In the genomic region with DNA sequence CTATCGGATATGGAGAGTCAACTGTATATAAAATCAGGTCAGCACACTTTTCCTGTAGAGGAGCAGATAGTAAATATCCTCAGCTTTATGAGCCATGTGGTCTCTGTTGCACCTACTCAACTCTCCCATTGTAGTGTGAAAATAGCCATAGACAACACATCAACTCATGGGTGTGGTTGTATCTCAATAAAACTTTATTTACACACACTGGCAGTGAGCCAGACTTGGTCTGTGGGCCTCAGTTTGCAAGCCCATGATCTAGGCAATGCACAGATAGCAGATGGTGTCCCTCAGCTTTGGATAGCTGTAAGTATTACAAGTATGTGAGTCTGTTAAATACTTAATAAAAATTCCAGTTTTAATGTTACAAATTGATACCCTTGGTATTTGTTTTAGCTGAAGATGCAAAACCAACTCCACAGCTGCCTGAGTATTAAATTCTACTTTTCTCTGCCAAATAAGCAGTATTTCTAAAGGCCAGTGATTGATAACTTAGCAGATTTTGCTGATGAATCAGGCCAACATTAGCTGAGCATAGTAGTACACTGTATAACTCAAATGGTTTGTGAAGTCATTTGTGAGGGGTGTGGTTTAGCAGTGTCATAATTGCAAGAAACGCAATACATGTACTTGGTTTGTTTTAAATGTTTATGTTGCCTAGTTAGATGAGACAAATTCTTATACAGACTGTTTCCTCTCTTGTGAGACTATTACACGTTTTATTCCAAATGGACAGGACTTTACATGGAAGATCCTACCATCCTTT, we compare ENCODE assay signal across 22 cellular contexts.
DNase-seq lines count a peak whose midpoint lies in the region; ATAC-seq, FAIRE-seq and TF ChIP-seq lines count a peak whose summit lies in the region.
"Had no signal": no experiment of that assay in that cellular context is flagged by ENCODE, and none has a peak within 500 bp of the region (broad histone marks: within the 10 kb centered on the region; RNA-seq: fewer than 3 reads in every experiment).

No MANE protein-coding gene starts in this region.

- BruUV-seq in PC-3 (replicated peaks; lab: Mats Ljungman, UMichigan), result no TSS peak
- BruUV-seq in K562 (replicated peaks; lab: Mats Ljungman, UMichigan), result no TSS peak

- no peak for TF ChIP-seq EP300 in K562 (IDR thresholded peaks at IDR 0.05; ENCODE audit: low read length)

- intact Hi-C loops in PC-3 (cut with micrococcal nuclease), result loop anchor here (10.0 kb wide), 1 partner anchor 214 kb away; the partner anchor contains the start of gene TBL1X
- intact Hi-C loops in K562 (cut with micrococcal nuclease), result no loop called here

- POLR2A ChIA-PET in PC-3 (lab: Charles Lee; ENCODE audit: unreplicated experiment) (no interaction called here), K562 (lab: Yijun Ruan, JAX) (no interaction called here)

- H3K4me1 ChIP-seq in PC-3 (ENCODE audit: insufficient read depth, low read length) (peaks cover 9% of the 10 kb centered on the region; the same call in 1 of the 2 replicates), K562 (replicated peaks in 1 of 2; ENCODE audit: control insufficient read depth in 2 of 2, insufficient read depth in 2 of 2, low read length in 2 of 2) (no peaks in the 10 kb centered on the region), osteoblast (ENCODE audit: insufficient read depth, low read length) (no peaks in the 10 kb centered on the region)
- H3K4me1 ChIP-seq: BLaER1, lower lobe of right lung had no signal

- in situ Hi-C loops in K562 (cut with MboI), result no loop called here

- peak overlapping the region; percentile 92 for H3K27ac Mint-ChIP-seq in T-helper 1 cell treated with Interleukin-12 subunit alpha and Interleukin-12 subunit beta and Interleukin-4 antibody, amounts not matched to agents 30 μg/mL and 1 μg/mL, for 36 hours
- peak overlapping the region; percentile 65 to 83 for H3K27ac Mint-ChIP-seq in natural killer cell treated with Interleukin-12 subunit alpha and Interleukin-12 subunit beta and Interleukin-15 and Interleukin-18, amount 100 ng/mL, for 72 hours

- no peaks in the 10 kb centered on the region for H3K27me3 ChIP-seq in PC-3 (ENCODE audit: low read length)
- H3K27me3 ChIP-seq in K562 (ENCODE audit: control insufficient read depth in 2 of 2, insufficient read depth in 2 of 2, low read length in 2 of 2), result no peaks in the 10 kb centered on the region
- no peaks in the 10 kb centered on the region for H3K27me3 ChIP-seq in osteoblast (ENCODE audit: insufficient read depth, low read length)
- H3K27me3 ChIP-seq: BLaER1, hepatocyte, stomach had no signal

- no peak overlapping the region for H3K4me3 ChIP-seq in PC-3 (ENCODE audit: low read length)
- H3K4me3 ChIP-seq in K562, result no peak overlapping the region
- no peak overlapping the region for H3K4me3 ChIP-seq in osteoblast (ENCODE audit: insufficient read depth, low read length)
- H3K4me3 ChIP-seq: BLaER1, hepatocyte, lower lobe of right lung, stomach had no signal

- DNase-seq in T-helper 1 cell, result no peak
- no peak for DNase-seq in PC-3
- no peak for DNase-seq in K562 (ENCODE audit: extremely low read depth in 1 of 4, low spot score in 3 of 4)
- no peak for DNase-seq in natural killer cell treated with Interleukin-12 subunit alpha and Interleukin-12 subunit beta and Interleukin-15 and Interleukin-18, amount 100 ng/mL, for 72 hours (ENCODE audit: low spot score)
- no peak for DNase-seq in osteoblast (ENCODE audit: insufficient read length, low spot score, missing footprints)
- DNase-seq in Kasumi-1 (lab: John Stamatoyannopoulos, UW), result no peak
- DNase-seq in NCI-H2107 treated with DMSO at 0.1 percent for 48 hours (lab: John Stamatoyannopoulos, UW; ENCODE audit: unreplicated experiment), result no peak
- DNase-seq: 8988T, Calu3, EL, lower lobe of right lung, NCI-H1105, NCI-H2107, NCI-H524, SHP77 treated with DMSO at 0.1 percent for 48 hours, stomach had no signal

- WGBS in K562 (ENCODE audit: insufficient coverage, low coverage, missing lambda C conversion rate), result 90% methylated on average over 3 of the region's 3 CpGs

- no peaks in the 10 kb centered on the region for H3K9me1 ChIP-seq in K562 (ENCODE audit: control insufficient read depth, insufficient read depth, low read length)

- no peaks in the 10 kb centered on the region for H3K27me3 Mint-ChIP-seq in T-helper 1 cell treated with Interleukin-12 subunit alpha and Interleukin-12 subunit beta and Interleukin-4 antibody, amounts not matched to agents 30 μg/mL and 1 μg/mL, for 36 hours (ENCODE audit: low read depth)
- no peaks in the 10 kb centered on the region for H3K27me3 Mint-ChIP-seq in natural killer cell treated with Interleukin-12 subunit alpha and Interleukin-12 subunit beta and Interleukin-15 and Interleukin-18, amount 100 ng/mL, for 72 hours
- H3K27me3 Mint-ChIP-seq: type B pancreatic cell had no signal

- peaks cover 19% of the 10 kb centered on the region for H3K4me1 Mint-ChIP-seq in T-helper 1 cell treated with Interleukin-12 subunit alpha and Interleukin-12 subunit beta and Interleukin-4 antibody, amounts not matched to agents 30 μg/mL and 1 μg/mL, for 36 hours (ENCODE audit: low read depth)
- H3K4me1 Mint-ChIP-seq in natural killer cell treated with Interleukin-12 subunit alpha and Interleukin-12 subunit beta and Interleukin-15 and Interleukin-18, amount 100 ng/mL, for 72 hours (ENCODE audit: low read depth in 2 of 2), result peaks cover 18 to 29% of the 10 kb centered on the region in 2 donors

- H3K4me2 ChIP-seq in PC-3 (ENCODE audit: low read length), result 0 out of 2 replicates have a peak overlapping the region, but pooled peaks have one; percentile 48
- H3K4me2 ChIP-seq in K562 (ENCODE audit: insufficient read depth, low read length), result no peak overlapping the region
- no peak overlapping the region for H3K4me2 ChIP-seq in osteoblast (ENCODE audit: insufficient read depth, low read length)
- H3K4me2 ChIP-seq: BLaER1, hepatocyte had no signal

- no peak for FAIRE-seq in K562 (lab: Jason Lieb, UNC)
- FAIRE-seq: endometrium, islet of Langerhans had no signal

- H2AFZ ChIP-seq in PC-3 (ENCODE audit: low read length) (no peak overlapping the region), K562 (ENCODE audit: low read depth, low read length) (no peak overlapping the region), osteoblast (ENCODE audit: low read length) (no peak overlapping the region)
- H2AFZ ChIP-seq: hepatocyte had no signal

- H3K36me3 ChIP-seq in PC-3 (ENCODE audit: low read depth, low read length) (no peaks in the 10 kb centered on the region; the same call in 1 of the 2 replicates), K562 (ENCODE audit: control insufficient read depth, insufficient read depth, low read length) (peaks cover 4% of the 10 kb centered on the region; the same call in 1 of the 3 replicates), osteoblast (ENCODE audit: insufficient read depth, low read length) (no peaks in the 10 kb centered on the region)
- H3K36me3 ChIP-seq: lower lobe of right lung, stomach had no signal

- H3K27ac ChIP-seq in PC-3 (ENCODE audit: low read length), result peak overlapping the region; percentile 70
- H3K27ac ChIP-seq in K562 (ENCODE audit: extremely low read depth, low read depth, low read length), result no peak overlapping the region
- no peak overlapping the region for H3K27ac ChIP-seq in osteoblast (ENCODE audit: low read depth, low read length)
- H3K27ac ChIP-seq: BLaER1, hepatocyte, lower lobe of right lung had no signal

- H3K9me3 Mint-ChIP-seq in T-helper 1 cell treated with Interleukin-12 subunit alpha and Interleukin-12 subunit beta and Interleukin-4 antibody, amounts not matched to agents 30 μg/mL and 1 μg/mL, for 36 hours, result peaks cover 33% of the 10 kb centered on the region
- no peaks in the 10 kb centered on the region for H3K9me3 Mint-ChIP-seq in natural killer cell treated with Interleukin-12 subunit alpha and Interleukin-12 subunit beta and Interleukin-15 and Interleukin-18, amount 100 ng/mL, for 72 hours
- H3K9me3 Mint-ChIP-seq: type B pancreatic cell had no signal

- no peaks in the 10 kb centered on the region for H3K9me2 ChIP-seq in PC-3 (replicated peaks; ENCODE audit: low read length)

- TF ChIP-seq POLR2A in K562 (conservative IDR thresholded peaks at IDR 0.05), result no peak

- no peak overlapping the region for H3K9ac ChIP-seq in PC-3 (ENCODE audit: low read length)
- no peak overlapping the region for H3K9ac ChIP-seq in K562 (ENCODE audit: insufficient read depth in 1 of 2, low read depth in 2 of 2, low read length in 2 of 2)
- H3K9ac ChIP-seq: BLaER1 had no signal

- H3K4me3 Mint-ChIP-seq in T-helper 1 cell treated with Interleukin-12 subunit alpha and Interleukin-12 subunit beta and Interleukin-4 antibody, amounts not matched to agents 30 μg/mL and 1 μg/mL, for 36 hours, result peak overlapping the region; percentile 21
- peak overlapping the region; percentile 74 for H3K4me3 Mint-ChIP-seq in natural killer cell treated with Interleukin-12 subunit alpha and Interleukin-12 subunit beta and Interleukin-15 and Interleukin-18, amount 100 ng/mL, for 72 hours
- H3K4me3 Mint-ChIP-seq: type B pancreatic cell had no signal

- TF ChIP-seq RAD21 in K562 (CRISPR knock-in tag; conservative IDR thresholded peaks at IDR 0.05 in 1 of 2, IDR thresholded peaks at IDR 0.05 in 1 of 2), result no peak

- TF ChIP-seq CTCF in PC-3 (conservative IDR thresholded peaks at IDR 0.05; ENCODE audit: low read depth, low read length) (no peak), K562 (IDR thresholded peaks at IDR 0.05 in 2 of 3, conservative IDR thresholded peaks at IDR 0.05 in 1 of 3; ENCODE audit: insufficient read depth in 2 of 3, low read depth in 1 of 3, low read length in 3 of 3) (no peak), osteoblast (IDR thresholded peaks at IDR 0.05; ENCODE audit: extremely low read depth, low read depth, low read length) (no peak)

- H3K79me2 ChIP-seq in PC-3 (ENCODE audit: low read length), result no peaks in the 10 kb centered on the region
- H3K79me2 ChIP-seq in K562 (ENCODE audit: control insufficient read depth, insufficient read depth, low read length), result no peaks in the 10 kb centered on the region
- H3K79me2 ChIP-seq in osteoblast (ENCODE audit: insufficient read depth, low read length), result no peaks in the 10 kb centered on the region
- H3K79me2 ChIP-seq: hepatocyte had no signal

- peaks cover 39% of the 10 kb centered on the region for H3K36me3 Mint-ChIP-seq in T-helper 1 cell treated with Interleukin-12 subunit alpha and Interleukin-12 subunit beta and Interleukin-4 antibody, amounts not matched to agents 30 μg/mL and 1 μg/mL, for 36 hours (ENCODE audit: low read depth)
- peaks cover 15% of the 10 kb centered on the region for H3K36me3 Mint-ChIP-seq in natural killer cell treated with Interleukin-12 subunit alpha and Interleukin-12 subunit beta and Interleukin-15 and Interleukin-18, amount 100 ng/mL, for 72 hours

- CTCF ChIA-PET in PC-3 (lab: Charles Lee), result no interaction called here
- CTCF ChIA-PET in K562 (lab: Yijun Ruan, JAX; ENCODE audit: low intra/inter-chr PET ratio), result no interaction called here

- ATAC-seq in PC-3 (no peak), K562 (no peak)
- ATAC-seq in natural killer cell treated with Interleukin-12 subunit alpha and Interleukin-12 subunit beta and Interleukin-15 and Interleukin-18, amount 100 ng/mL, for 72 hours, result no peak

- H3K9me3 ChIP-seq in PC-3 (ENCODE audit: low read length) (no peaks in the 10 kb centered on the region), K562 (replicated peaks; ENCODE audit: control insufficient read depth, insufficient read depth, low read depth, low read length) (no peaks in the 10 kb centered on the region), osteoblast (ENCODE audit: low read depth, low read length) (no peaks in the 10 kb centered on the region)
- H3K9me3 ChIP-seq: lower lobe of right lung had no signal

- H3F3A ChIP-seq in PC-3 (ENCODE audit: low read length, unreplicated experiment), result no peaks in the 10 kb centered on the region

- H4K20me1 ChIP-seq in PC-3 (ENCODE audit: low read length) (no peaks in the 10 kb centered on the region), K562 (replicated peaks; ENCODE audit: control insufficient read depth, insufficient read depth, low read length) (0 out of 2 replicates have a peak, but pooled peaks cover 4% of the 10 kb centered on the region), osteoblast (ENCODE audit: insufficient read depth, low read length) (no peaks in the 10 kb centered on the region)
